In the genomic region with DNA sequence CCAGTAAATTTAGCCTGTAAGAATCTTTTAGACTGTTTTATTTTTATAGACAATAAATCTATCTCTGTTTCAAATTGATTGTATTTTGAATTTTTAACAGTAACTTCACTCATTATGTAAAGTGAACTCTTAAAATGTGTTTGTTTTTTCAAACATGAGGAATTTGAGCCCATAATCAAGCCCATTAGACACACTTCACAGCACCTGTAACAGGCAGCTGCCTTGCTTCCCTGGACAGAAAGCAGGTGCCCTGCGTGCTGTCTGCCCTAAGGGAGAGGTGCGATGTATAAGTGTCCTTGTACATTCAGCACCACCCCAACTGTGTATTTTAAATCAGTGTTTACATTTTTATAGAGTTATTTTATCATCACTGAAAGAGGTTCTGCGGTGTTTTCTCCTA, we compare ENCODE assay signal across 19 cellular contexts.
"Had no signal": no experiment of that assay in that cellular context is flagged by ENCODE, and none has a peak within 500 bp of the region (broad histone marks: within the 10 kb centered on the region; RNA-seq: fewer than 3 reads in every experiment).

No MANE protein-coding gene starts in this region.

- H3K27ac Mint-ChIP-seq: activated CD4-positive, alpha-beta memory T cell treated with anti-CD3 and anti-CD28 coated beads, Interleukin-2, amount 10 ng/mL, durations not matched to agents 7 days and 5 days; activated naive CD8-positive, alpha-beta T cell; neural progenitor cell had no signal

- H3K27me3 Mint-ChIP-seq: activated CD4-positive, alpha-beta memory T cell treated with anti-CD3 and anti-CD28 coated beads, Interleukin-2, amount 10 ng/mL, durations not matched to agents 7 days and 5 days; activated naive CD8-positive, alpha-beta T cell had no signal

- H3K4me1 ChIP-seq: neural progenitor cell had no signal

- H3K4me3 Mint-ChIP-seq: activated CD4-positive, alpha-beta memory T cell treated with anti-CD3 and anti-CD28 coated beads, Interleukin-2, amount 10 ng/mL, durations not matched to agents 7 days and 5 days; activated naive CD8-positive, alpha-beta T cell; neural progenitor cell had no signal

- H3K36me3 ChIP-seq: brain microvascular endothelial cell, lower lobe of right lung, neural progenitor cell, thyroid gland had no signal

- H3K4me1 Mint-ChIP-seq: activated CD4-positive, alpha-beta memory T cell treated with anti-CD3 and anti-CD28 coated beads, Interleukin-2, amount 10 ng/mL, durations not matched to agents 7 days and 5 days; neural progenitor cell had no signal

- ATAC-seq: lower lobe of right lung had no signal

- H3K4me3 ChIP-seq: lower lobe of right lung, neural progenitor cell, thyroid gland had no signal

- H3K9me3 ChIP-seq: lower lobe of right lung, thyroid gland had no signal

- H3K36me3 Mint-ChIP-seq: activated naive CD8-positive, alpha-beta T cell; neural progenitor cell had no signal

- DNase-seq: activated CD4-positive, alpha-beta memory T cell treated with anti-CD3 and anti-CD28 coated beads, Interleukin-2, amount 10 ng/mL, durations not matched to agents 7 days and 5 days; activated CD4-positive, alpha-beta T cell treated with anti-CD3 and anti-CD28 coated beads for 1 hour; activated gamma-delta T cell; activated T-cell treated with anti-CD3 and anti-CD28 coated beads, Interleukin-2, amount 50 U/mL, for 48 hours; amygdala; cerebellar nuclear complex; dermis blood vessel endothelial cell; erythroblast; hippocampal formation; kidney glomerular epithelial cell; lower lobe of right lung; midbrain; posterior cingulate gyrus; stimulated activated CD4-positive, alpha-beta T cell treated with anti-CD3 and anti-CD28 coated beads, Interleukin-15, amount 100 ng/mL, for 24 hours; stimulated activated CD4-positive, alpha-beta T cell treated with anti-CD3 and anti-CD28 coated beads, Interleukin-4, amount 100 ng/mL, for 4 hours had no signal

- H3K27me3 ChIP-seq: brain microvascular endothelial cell, neural progenitor cell, thyroid gland had no signal
